Comparison of ENCODE assay signal across 32 cellular contexts in the genomic region with DNA sequence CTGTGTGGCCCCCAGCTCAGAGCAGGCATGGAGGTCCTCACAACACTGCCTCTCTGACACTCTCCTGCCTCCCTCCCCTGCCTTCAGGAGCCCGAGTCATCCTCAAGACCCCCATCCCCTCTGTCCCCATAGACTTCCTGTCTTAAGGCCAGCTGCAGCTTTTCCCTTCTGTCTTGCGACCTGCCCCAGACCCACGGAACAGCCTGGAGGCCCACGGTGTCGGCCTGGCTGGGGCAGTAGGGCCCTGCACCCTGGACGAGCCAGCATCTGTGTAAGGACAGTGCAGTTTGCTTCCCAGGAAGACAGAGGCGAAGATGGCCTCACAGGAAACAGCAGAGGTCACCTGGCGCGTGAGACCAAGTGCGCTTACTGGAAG. TPM values are rescaled to one million over a fixed set of nuclear protein-coding genes. Genes with fewer than 3 reads are reported as not detected.
DNase-seq lines count a peak whose midpoint lies in the region; ATAC-seq, FAIRE-seq and TF ChIP-seq lines count a peak whose summit lies in the region.
"Had no signal": no experiment of that assay in that cellular context is flagged by ENCODE, and none has a peak within 500 bp of the region (broad histone marks: within the 10 kb centered on the region; RNA-seq: fewer than 3 reads in every experiment).

No MANE protein-coding gene starts in this region.

- no peak overlapping the region for H3K4me3 Mint-ChIP-seq in glutamatergic neuron (ENCODE audit: unreplicated experiment)
- H3K4me3 Mint-ChIP-seq: activated CD8-positive, alpha-beta T cell treated with anti-CD3 and anti-CD28 coated beads, Interleukin-2, amount 10 ng/mL, durations not matched to agents 7 days and 5 days; activated naive CD4-positive, alpha-beta T cell treated with anti-CD3 and anti-CD28 coated beads, Interleukin-2, amount 50 U/mL, for 24 hours; mesothelial cell of epicardium; naive thymus-derived CD8-positive, alpha-beta T cell; T-helper 1 cell treated with Interleukin-12 subunit alpha and Interleukin-12 subunit beta and Interleukin-4 antibody, amounts not matched to agents 30 μg/mL and 1 μg/mL, for 36 hours had no signal

- H3K4me2 ChIP-seq in PC-9: no peak overlapping the region
- H3K4me2 ChIP-seq: hepatocyte had no signal

- POLR2A ChIA-PET in PC-9 (lab: Charles Lee; ENCODE audit: unreplicated experiment): no interaction called here

- peak overlapping the region; percentile 48 for H3K27ac Mint-ChIP-seq in glutamatergic neuron (ENCODE audit: unreplicated experiment)
- H3K27ac Mint-ChIP-seq: activated naive CD4-positive, alpha-beta T cell treated with anti-CD3 and anti-CD28 coated beads, Interleukin-2, amount 50 U/mL, for 24 hours; activated T-helper 2 cell treated with anti-CD3 and anti-CD28 coated beads, Interferon-gamma antibody, Interleukin-2, Interleukin-4, amounts not matched to agents 10 μg/mL and 5 μg/mL and 100 μg/mL, durations not matched to agents 14 hours and 24 hours and 36 hours; mesothelial cell of epicardium; T-helper 1 cell treated with Interleukin-12 subunit alpha and Interleukin-12 subunit beta and Interleukin-4 antibody, amounts not matched to agents 30 μg/mL and 1 μg/mL, for 36 hours had no signal

- peaks cover 5% of the 10 kb centered on the region for H3K9me3 Mint-ChIP-seq in glutamatergic neuron (ENCODE audit: unreplicated experiment)
- H3K9me3 Mint-ChIP-seq: activated naive CD4-positive, alpha-beta T cell treated with anti-CD3 and anti-CD28 coated beads, Interleukin-2, amount 50 U/mL, for 24 hours; activated T-helper 2 cell treated with anti-CD3 and anti-CD28 coated beads, Interferon-gamma antibody, Interleukin-2, Interleukin-4, amounts not matched to agents 10 μg/mL and 5 μg/mL and 100 μg/mL, durations not matched to agents 14 hours and 24 hours and 36 hours; mesothelial cell of epicardium; naive thymus-derived CD8-positive, alpha-beta T cell; T-helper 1 cell treated with Interleukin-12 subunit alpha and Interleukin-12 subunit beta and Interleukin-4 antibody, amounts not matched to agents 30 μg/mL and 1 μg/mL, for 36 hours had no signal

- no peaks in the 10 kb centered on the region for H3K36me3 Mint-ChIP-seq in glutamatergic neuron (ENCODE audit: unreplicated experiment)
- H3K36me3 Mint-ChIP-seq: activated naive CD4-positive, alpha-beta T cell treated with anti-CD3 and anti-CD28 coated beads, Interleukin-2, amount 50 U/mL, for 24 hours; mesothelial cell of epicardium had no signal

- no peaks in the 10 kb centered on the region for H3K9me3 ChIP-seq in PC-9 (ENCODE audit: insufficient read depth, low read depth)
- H3K9me3 ChIP-seq: gastrocnemius medialis, HAP-1, left lung, pancreas, right atrium auricular region had no signal

- H2AFZ ChIP-seq in PC-9: no peak overlapping the region
- H2AFZ ChIP-seq: hepatocyte had no signal

- H3K36me3 ChIP-seq in PC-9 (ENCODE audit: low read depth): no peaks in the 10 kb centered on the region
- H3K36me3 ChIP-seq: gastrocnemius medialis, HAP-1, pancreas, right atrium auricular region had no signal

- H3K4me3 ChIP-seq in PC-9: no peak overlapping the region
- H3K4me3 ChIP-seq: gastrocnemius medialis, HAP-1, hepatocyte, K562, left lung, pancreas, right atrium auricular region had no signal

- DNase-seq in GM12891 (ENCODE audit: insufficient read length, low spot score): peak; percentile 22
- DNase-seq in PC-9: no peak
- DNase-seq in glutamatergic neuron: no peak
- no peak for DNase-seq in substantia nigra (lab: John Stamatoyannopoulos, UW)
- no peak for DNase-seq in cerebellar cortex (ENCODE audit: low spot score)
- no peak for DNase-seq in NCI-H748 treated with DMSO at 0.1 percent for 48 hours (lab: John Stamatoyannopoulos, UW)
- DNase-seq: activated CD4-positive, alpha-beta T cell treated with anti-CD3 and anti-CD28 coated beads for 1 hour; activated CD8-positive, alpha-beta T cell treated with anti-CD3 and anti-CD28 coated beads, Interleukin-2, amount 10 ng/mL, durations not matched to agents 7 days and 5 days; dermis blood vessel endothelial cell; EL; gastrocnemius medialis; NCI-H1417; NCI-H2029 treated with DMSO at 0.1 percent for 48 hours; NCI-H69; stimulated activated CD4-positive, alpha-beta T cell treated with anti-CD3 and anti-CD28 coated beads, Interleukin-12 subunit alpha, Interleukin-12 subunit beta, amount 100 ng/mL, for 4 hours; stimulated activated CD4-positive, alpha-beta T cell treated with anti-CD3 and anti-CD28 coated beads, Interleukin-4, amount 100 ng/mL, for 1 hour had no signal

- CTCF ChIA-PET in PC-9 (lab: Charles Lee): no interaction called here

- no peak for FAIRE-seq in GM12891 (lab: Jason Lieb, UNC)
- FAIRE-seq: astrocyte, GM12892, K562, pancreas, urothelium cell line had no signal

- TF ChIP-seq CTCF in PC-9 (conservative IDR thresholded peaks at IDR 0.05): no peak
- no peak for TF ChIP-seq CTCF in glutamatergic neuron (IDR thresholded peaks at IDR 0.05; ENCODE audit: partially characterized antibody, unreplicated experiment)

- H3K27me3 ChIP-seq in PC-9 (ENCODE audit: insufficient read depth, low read depth): no peaks in the 10 kb centered on the region
- H3K27me3 ChIP-seq: gastrocnemius medialis, hepatocyte, left lung, pancreas, right atrium auricular region had no signal

- H3K27me3 Mint-ChIP-seq in glutamatergic neuron (ENCODE audit: unreplicated experiment): peaks cover 7% of the 10 kb centered on the region
- H3K27me3 Mint-ChIP-seq: activated naive CD4-positive, alpha-beta T cell treated with anti-CD3 and anti-CD28 coated beads, Interleukin-2, amount 50 U/mL, for 24 hours had no signal

- H3K4me1 ChIP-seq in PC-9 (replicated peaks; ENCODE audit: insufficient read depth): no peaks in the 10 kb centered on the region
- H3K4me1 ChIP-seq: HAP-1, left lung, pancreas, right atrium auricular region had no signal

- H3K9me2 ChIP-seq in PC-9 (ENCODE audit: insufficient read depth): no peaks in the 10 kb centered on the region

- no peaks in the 10 kb centered on the region for H3K79me2 ChIP-seq in PC-9 (ENCODE audit: low read depth)
- H3K79me2 ChIP-seq: hepatocyte had no signal

- TF ChIP-seq POLR2A in GM12891 (IDR thresholded peaks at IDR 0.05; ENCODE audit: low read depth, low read length): no peak

- peaks cover 3% of the 10 kb centered on the region for H3K4me1 Mint-ChIP-seq in glutamatergic neuron (ENCODE audit: low read depth, unreplicated experiment)
- H3K4me1 Mint-ChIP-seq: activated naive CD4-positive, alpha-beta T cell treated with anti-CD3 and anti-CD28 coated beads, Interleukin-2, amount 50 U/mL, for 24 hours; mesothelial cell of epicardium; naive thymus-derived CD8-positive, alpha-beta T cell had no signal

- no peak for ATAC-seq in GM21447 (IDR thresholded peaks at IDR 0.05; ENCODE audit: unreplicated experiment)
- ATAC-seq: activated CD8-positive, alpha-beta T cell treated with anti-CD3 and anti-CD28 coated beads, Interleukin-2, amount 10 ng/mL, durations not matched to agents 7 days and 5 days; gastrocnemius medialis; K562; left lung; naive thymus-derived CD8-positive, alpha-beta T cell; pancreas had no signal

- no peak overlapping the region for H3K27ac ChIP-seq in PC-9
- H3K27ac ChIP-seq in substantia nigra (ENCODE audit: low read depth, low read length, poor library complexity, severe bottlenecking): peak overlapping the region; percentile 99
- H3K27ac ChIP-seq: gastrocnemius medialis, hepatocyte, left lung, pancreas, right atrium auricular region had no signal

- TSS peak; percentile 6 for BruUV-seq in PC-9 (replicated peaks; lab: Mats Ljungman, UMichigan)

- H4K20me1 ChIP-seq in PC-9 (ENCODE audit: insufficient read depth): no peaks in the 10 kb centered on the region

- intact Hi-C loops in PC-9 (cut with micrococcal nuclease; ENCODE audit: unreplicated experiment): no loop called here

- 0 out of 2 replicates have a peak, but pooled peaks cover 3% of the 10 kb centered on the region for H3F3A ChIP-seq in PC-9 (ENCODE audit: insufficient read depth, low read depth)

TF ChIP-seq in GM12891, 5 proteins besides CTCF, POLR2A, EP300 and RAD21:
- TF ChIP-seq POU2F2 (IDR thresholded peaks at IDR 0.05; ENCODE audit: low read depth, low read length): no peak
- no peak for TF ChIP-seq PAX5 (IDR thresholded peaks at IDR 0.05; ENCODE audit: insufficient read depth, low read length, severe bottlenecking)
- TF ChIP-seq POLR2AphosphoS5 (IDR thresholded peaks at IDR 0.05; ENCODE audit: low read depth, low read length): no peak
- no peak for TF ChIP-seq TAF1 (IDR thresholded peaks at IDR 0.05; ENCODE audit: low read depth, low read length)
- no peak for TF ChIP-seq SPI1 (IDR thresholded peaks at IDR 0.05; ENCODE audit: low read depth, low read length)

RNA-seq across cellular contexts. Expression of a gene that starts 9.7 kb away (rescaled TPM):
- 8.1 TPM for polyA plus RNA-seq in GM12891 (2012; ENCODE audit: low read depth, missing spikeins)
- total RNA-seq in PC-9 (2021) (21.2 and 31.9 TPM in 2 replicates), glutamatergic neuron (ENCODE audit: unreplicated experiment) (13.8 TPM)

RNA-seq across cellular contexts. Expression of a gene that starts 14.0 kb away (rescaled TPM):
- 277 TPM for polyA plus RNA-seq in GM12891 (2012; ENCODE audit: low read depth, missing spikeins)
- 296 and 374 TPM in 2 replicates for total RNA-seq in PC-9 (2021)
- total RNA-seq in glutamatergic neuron (ENCODE audit: unreplicated experiment): 49.3 TPM
- total RNA-seq: MCF 10A had no signal

RNA-seq across cellular contexts. Expression of a gene that starts 25.7 kb away (rescaled TPM):
- 0.18 TPM for polyA plus RNA-seq in GM12891 (2012; ENCODE audit: low read depth, missing spikeins)
- total RNA-seq in PC-9 (2021): 1.0 and 1.1 TPM in 2 replicates
- 2.7 TPM for total RNA-seq in glutamatergic neuron (ENCODE audit: unreplicated experiment)
- polyA plus RNA-seq: K562 had no signal

RNA-seq across cellular contexts. Expression of a gene that starts 26.1 kb away (rescaled TPM):
- polyA plus RNA-seq in GM12891 (2012; ENCODE audit: low read depth, missing spikeins): 0.68 TPM
- total RNA-seq in PC-9 (2021) (42.5 and 50.2 TPM in 2 replicates), glutamatergic neuron (ENCODE audit: unreplicated experiment) (78.5 TPM)
